Comparison of ENCODE assay signal across 2 cellular contexts in the genomic region with DNA sequence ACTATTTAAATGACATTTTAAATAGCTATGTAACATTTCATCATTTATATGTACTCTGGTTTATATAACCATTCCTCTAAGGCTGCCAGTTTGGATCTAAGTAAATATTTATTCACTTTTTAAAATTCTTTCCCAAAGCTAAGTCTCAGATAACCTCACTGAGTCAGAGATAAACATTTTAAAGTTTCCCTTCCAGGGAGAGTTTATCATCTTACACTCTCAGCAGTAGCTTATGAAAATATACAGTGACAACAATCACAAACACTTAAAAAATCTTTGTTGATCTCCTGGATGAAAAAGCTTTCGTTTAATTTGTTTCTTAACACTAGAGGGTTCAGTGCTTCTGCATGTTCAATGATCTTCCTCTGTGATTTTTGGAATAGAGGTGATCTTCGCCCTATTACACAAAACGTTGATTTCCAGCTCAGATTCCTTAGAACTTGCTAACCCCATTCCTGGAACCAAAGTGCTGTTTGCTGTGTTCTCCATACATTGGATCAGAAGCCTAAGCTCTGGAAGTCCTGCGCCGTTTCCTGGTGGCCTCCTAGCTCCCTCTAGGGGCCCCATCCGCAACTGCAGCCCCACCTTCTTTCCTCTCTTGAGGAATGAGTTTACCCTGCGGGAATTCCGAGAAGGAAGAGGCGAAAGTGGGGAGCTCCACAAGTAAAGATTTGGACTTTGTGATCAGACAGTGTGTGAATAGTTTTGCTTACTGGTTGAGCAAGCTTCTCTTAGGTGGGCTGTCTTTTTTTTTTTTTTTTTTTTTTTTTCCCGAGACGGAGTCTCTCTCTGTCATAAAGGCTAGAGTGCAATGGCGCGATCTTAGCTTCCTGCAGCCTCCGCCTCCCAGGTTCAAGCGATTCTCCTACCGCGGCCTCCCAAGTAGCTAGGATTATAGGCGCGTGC.
TF ChIP-seq lines count a peak whose summit lies in the region.

No MANE protein-coding gene starts in this region.

TF ChIP-seq in IMR-90, 13 proteins besides CTCF, POLR2A, EP300 and RAD21:
- TF ChIP-seq RFX5 (IDR thresholded peaks at IDR 0.05; ENCODE audit: low read depth, low read length) (no peak), BHLHE40 (IDR thresholded peaks at IDR 0.05; ENCODE audit: low read depth, low read length) (peak; percentile 40; the same call in 1 of the 2 replicates), SMC3 (IDR thresholded peaks at IDR 0.05; ENCODE audit: low read depth, low read length) (peak; percentile 49), FOS (IDR thresholded peaks at IDR 0.05; ENCODE audit: low read depth, low read length) (peak; percentile 70; the same call in 1 of the 2 replicates), RCOR1 (IDR thresholded peaks at IDR 0.05; ENCODE audit: insufficient replicate concordance, low read length) (peak; percentile 15)
- TF ChIP-seq, protein P1, sequence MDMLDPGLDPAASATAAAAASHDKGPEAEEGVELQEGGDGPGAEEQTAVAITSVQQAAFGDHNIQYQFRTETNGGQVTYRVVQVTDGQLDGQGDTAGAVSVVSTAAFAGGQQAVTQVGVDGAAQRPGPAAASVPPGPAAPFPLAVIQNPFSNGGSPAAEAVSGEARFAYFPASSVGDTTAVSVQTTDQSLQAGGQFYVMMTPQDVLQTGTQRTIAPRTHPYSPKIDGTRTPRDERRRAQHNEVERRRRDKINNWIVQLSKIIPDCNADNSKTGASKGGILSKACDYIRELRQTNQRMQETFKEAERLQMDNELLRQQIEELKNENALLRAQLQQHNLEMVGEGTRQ (IDR thresholded peaks at IDR 0.05; ENCODE audit: low read depth, low read length): no peak

TF ChIP-seq in HepG2, 621 proteins besides CTCF, POLR2A, EP300 and RAD21 (continues in another document):
- TF ChIP-seq KLF16 (CRISPR knock-in tag; IDR thresholded peaks at IDR 0.05): peak in 1 of 2 experiments; percentile 42; a peak in 1 of 4 replicates
- TF ChIP-seq POGZ (CRISPR knock-in tag; IDR thresholded peaks at IDR 0.05): peak; percentile 54
- TF ChIP-seq ATF1 (CRISPR knock-in tag; IDR thresholded peaks at IDR 0.05): 0 out of 2 replicates have a peak, but pooled peaks have one; percentile 27
- peak; percentile 55 for TF ChIP-seq GATAD2A (CRISPR knock-in tag; IDR thresholded peaks at IDR 0.05)
- TF ChIP-seq MAX (IDR thresholded peaks at IDR 0.05): no peak
- TF ChIP-seq ZFAT (CRISPR knock-in tag; conservative IDR thresholded peaks at IDR 0.05): no peak
- TF ChIP-seq ZNF75D (CRISPR knock-in tag; IDR thresholded peaks at IDR 0.05; ENCODE audit: borderline replicate concordance): no peak
- TF ChIP-seq ZNF780A (CRISPR knock-in tag; IDR thresholded peaks at IDR 0.05): no peak
- no peak for TF ChIP-seq ZNF335 (CRISPR knock-in tag; IDR thresholded peaks at IDR 0.05)
- TF ChIP-seq ZUFSP (CRISPR knock-in tag; IDR thresholded peaks at IDR 0.05; ENCODE audit: borderline replicate concordance): no peak
- no peak; the same call in 1 of the 2 replicates for TF ChIP-seq KDM2A (CRISPR knock-in tag; IDR thresholded peaks at IDR 0.05; ENCODE audit: borderline replicate concordance, low read depth)
- peak; percentile 58 for TF ChIP-seq FOSL2 (CRISPR knock-in tag; IDR thresholded peaks at IDR 0.05)
- TF ChIP-seq ZMYM4 (CRISPR knock-in tag; IDR thresholded peaks at IDR 0.05): 0 out of 2 replicates have a peak, but pooled peaks have one; percentile 18
- no peak for TF ChIP-seq U2AF1 (optimal IDR thresholded peaks at IDR 0.05; ENCODE audit: low read depth, low read length)
- TF ChIP-seq ZNF878 (CRISPR knock-in tag; IDR thresholded peaks at IDR 0.05): no peak
- no peak for TF ChIP-seq ZNF761 (CRISPR knock-in tag; conservative IDR thresholded peaks at IDR 0.05)
- TF ChIP-seq HNF4G (IDR thresholded peaks at IDR 0.05; ENCODE audit: borderline replicate concordance, low read depth, low read length): peak; percentile 24; the same call in 1 of the 2 replicates
- no peak for TF ChIP-seq HNF4G (CRISPR knock-in tag; IDR thresholded peaks at IDR 0.05; ENCODE audit: borderline replicate concordance, low read depth)
- TF ChIP-seq ZFYVE20 (CRISPR knock-in tag; IDR thresholded peaks at IDR 0.05; ENCODE audit: borderline replicate concordance, low read depth): no peak
- TF ChIP-seq RBFOX2 (IDR thresholded peaks at IDR 0.05; ENCODE audit: low read depth, low read length): no peak
- TF ChIP-seq MTF1 (CRISPR knock-in tag; IDR thresholded peaks at IDR 0.05): no peak
- TF ChIP-seq ELF4 (CRISPR knock-in tag; IDR thresholded peaks at IDR 0.05; ENCODE audit: borderline replicate concordance): no peak
- TF ChIP-seq RERE (CRISPR knock-in tag; IDR thresholded peaks at IDR 0.05; ENCODE audit: low read depth): no peak
- TF ChIP-seq TEAD3 (CRISPR knock-in tag; optimal IDR thresholded peaks at IDR 0.05; ENCODE audit: borderline replicate concordance): peak; percentile 53
- 0 out of 2 replicates have a peak, but pooled peaks have one; percentile 44 for TF ChIP-seq ZSCAN21 (CRISPR knock-in tag; IDR thresholded peaks at IDR 0.05; ENCODE audit: borderline replicate concordance)
- TF ChIP-seq, protein P2, sequence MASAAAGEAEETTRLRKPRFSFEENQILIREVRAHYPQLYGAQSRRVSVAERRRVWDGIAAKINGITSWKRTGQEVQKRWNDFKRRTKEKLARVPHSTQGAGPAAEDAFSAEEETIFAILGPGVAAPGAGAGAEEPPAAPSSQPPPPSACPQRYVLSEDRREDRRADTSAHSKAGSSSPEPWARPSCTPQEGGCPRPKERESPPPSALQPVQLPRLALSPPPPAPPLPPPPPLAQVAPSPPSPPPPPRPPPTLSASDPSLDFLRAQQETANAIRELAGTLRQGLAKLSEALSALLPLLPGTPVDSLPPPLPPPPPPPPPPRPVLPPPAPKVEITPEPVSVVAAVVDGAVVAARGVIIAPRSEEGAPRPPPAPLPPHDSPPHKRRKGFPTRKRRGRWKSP (CRISPR knock-in tag; IDR thresholded peaks at IDR 0.05): no peak
- no peak for TF ChIP-seq ZBTB7A (CRISPR knock-in tag; IDR thresholded peaks at IDR 0.05)
- no peak for TF ChIP-seq ATF7 (IDR thresholded peaks at IDR 0.05)
- no peak for TF ChIP-seq ATF7 (CRISPR knock-in tag; IDR thresholded peaks at IDR 0.05)
- no peak for TF ChIP-seq CEBPG (CRISPR knock-in tag; IDR thresholded peaks at IDR 0.05)
- TF ChIP-seq, protein P3, sequence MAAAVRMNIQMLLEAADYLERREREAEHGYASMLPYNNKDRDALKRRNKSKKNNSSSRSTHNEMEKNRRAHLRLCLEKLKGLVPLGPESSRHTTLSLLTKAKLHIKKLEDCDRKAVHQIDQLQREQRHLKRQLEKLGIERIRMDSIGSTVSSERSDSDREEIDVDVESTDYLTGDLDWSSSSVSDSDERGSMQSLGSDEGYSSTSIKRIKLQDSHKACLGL (CRISPR knock-in tag; IDR thresholded peaks at IDR 0.05): no peak
- no peak for TF ChIP-seq ZFP1 (CRISPR knock-in tag; IDR thresholded peaks at IDR 0.05)
- TF ChIP-seq, protein P4, sequence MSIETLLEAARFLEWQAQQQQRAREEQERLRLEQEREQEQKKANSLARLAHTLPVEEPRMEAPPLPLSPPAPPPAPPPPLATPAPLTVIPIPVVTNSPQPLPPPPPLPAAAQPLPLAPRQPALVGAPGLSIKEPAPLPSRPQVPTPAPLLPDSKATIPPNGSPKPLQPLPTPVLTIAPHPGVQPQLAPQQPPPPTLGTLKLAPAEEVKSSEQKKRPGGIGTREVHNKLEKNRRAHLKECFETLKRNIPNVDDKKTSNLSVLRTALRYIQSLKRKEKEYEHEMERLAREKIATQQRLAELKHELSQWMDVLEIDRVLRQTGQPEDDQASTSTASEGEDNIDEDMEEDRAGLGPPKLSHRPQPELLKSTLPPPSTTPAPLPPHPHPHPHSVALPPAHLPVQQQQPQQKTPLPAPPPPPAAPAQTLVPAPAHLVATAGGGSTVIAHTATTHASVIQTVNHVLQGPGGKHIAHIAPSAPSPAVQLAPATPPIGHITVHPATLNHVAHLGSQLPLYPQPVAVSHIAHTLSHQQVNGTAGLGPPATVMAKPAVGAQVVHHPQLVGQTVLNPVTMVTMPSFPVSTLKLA (IDR thresholded peaks at IDR 0.05): no peak
- TF ChIP-seq THYN1 (CRISPR knock-in tag; IDR thresholded peaks at IDR 0.05; ENCODE audit: borderline replicate concordance, low read depth): no peak
- no peak for TF ChIP-seq ZNF841 (CRISPR knock-in tag; IDR thresholded peaks at IDR 0.05; ENCODE audit: borderline replicate concordance)
- peak; percentile 16; the same call in 1 of the 2 replicates for TF ChIP-seq YEATS2 (CRISPR knock-in tag; IDR thresholded peaks at IDR 0.05; ENCODE audit: borderline replicate concordance)
- no peak for TF ChIP-seq YEATS4 (CRISPR knock-in tag; IDR thresholded peaks at IDR 0.05; ENCODE audit: borderline replicate concordance)
- no peak; the same call in 1 of the 2 replicates for TF ChIP-seq SETDB1 (CRISPR knock-in tag; IDR thresholded peaks at IDR 0.05; ENCODE audit: borderline replicate concordance)
- peak; percentile 55; the same call in 1 of the 2 replicates for TF ChIP-seq ZNF3 (CRISPR knock-in tag; IDR thresholded peaks at IDR 0.05)
- TF ChIP-seq ELF3 (CRISPR knock-in tag; IDR thresholded peaks at IDR 0.05): peak; percentile 83
- TF ChIP-seq, protein P5, sequence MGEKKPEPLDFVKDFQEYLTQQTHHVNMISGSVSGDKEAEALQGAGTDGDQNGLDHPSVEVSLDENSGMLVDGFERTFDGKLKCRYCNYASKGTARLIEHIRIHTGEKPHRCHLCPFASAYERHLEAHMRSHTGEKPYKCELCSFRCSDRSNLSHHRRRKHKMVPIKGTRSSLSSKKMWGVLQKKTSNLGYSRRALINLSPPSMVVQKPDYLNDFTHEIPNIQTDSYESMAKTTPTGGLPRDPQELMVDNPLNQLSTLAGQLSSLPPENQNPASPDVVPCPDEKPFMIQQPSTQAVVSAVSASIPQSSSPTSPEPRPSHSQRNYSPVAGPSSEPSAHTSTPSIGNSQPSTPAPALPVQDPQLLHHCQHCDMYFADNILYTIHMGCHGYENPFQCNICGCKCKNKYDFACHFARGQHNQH (CRISPR knock-in tag; IDR thresholded peaks at IDR 0.05): 0 out of 2 replicates have a peak, but pooled peaks have one; percentile 27
- TF ChIP-seq SOX6 (IDR thresholded peaks at IDR 0.05): no peak
- peak; percentile 48; the same call in 1 of the 2 replicates for TF ChIP-seq SOX6 (CRISPR knock-in tag; IDR thresholded peaks at IDR 0.05)
- TF ChIP-seq, protein P6, sequence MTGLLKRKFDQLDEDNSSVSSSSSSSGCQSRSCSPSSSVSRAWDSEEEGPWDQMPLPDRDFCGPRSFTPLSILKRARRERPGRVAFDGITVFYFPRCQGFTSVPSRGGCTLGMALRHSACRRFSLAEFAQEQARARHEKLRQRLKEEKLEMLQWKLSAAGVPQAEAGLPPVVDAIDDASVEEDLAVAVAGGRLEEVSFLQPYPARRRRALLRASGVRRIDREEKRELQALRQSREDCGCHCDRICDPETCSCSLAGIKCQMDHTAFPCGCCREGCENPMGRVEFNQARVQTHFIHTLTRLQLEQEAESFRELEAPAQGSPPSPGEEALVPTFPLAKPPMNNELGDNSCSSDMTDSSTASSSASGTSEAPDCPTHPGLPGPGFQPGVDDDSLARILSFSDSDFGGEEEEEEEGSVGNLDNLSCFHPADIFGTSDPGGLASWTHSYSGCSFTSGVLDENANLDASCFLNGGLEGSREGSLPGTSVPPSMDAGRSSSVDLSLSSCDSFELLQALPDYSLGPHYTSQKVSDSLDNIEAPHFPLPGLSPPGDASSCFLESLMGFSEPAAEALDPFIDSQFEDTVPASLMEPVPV (CRISPR knock-in tag; IDR thresholded peaks at IDR 0.05): no peak
